Comparison of ENCODE assay signal across 12 cellular contexts in the genomic region with DNA sequence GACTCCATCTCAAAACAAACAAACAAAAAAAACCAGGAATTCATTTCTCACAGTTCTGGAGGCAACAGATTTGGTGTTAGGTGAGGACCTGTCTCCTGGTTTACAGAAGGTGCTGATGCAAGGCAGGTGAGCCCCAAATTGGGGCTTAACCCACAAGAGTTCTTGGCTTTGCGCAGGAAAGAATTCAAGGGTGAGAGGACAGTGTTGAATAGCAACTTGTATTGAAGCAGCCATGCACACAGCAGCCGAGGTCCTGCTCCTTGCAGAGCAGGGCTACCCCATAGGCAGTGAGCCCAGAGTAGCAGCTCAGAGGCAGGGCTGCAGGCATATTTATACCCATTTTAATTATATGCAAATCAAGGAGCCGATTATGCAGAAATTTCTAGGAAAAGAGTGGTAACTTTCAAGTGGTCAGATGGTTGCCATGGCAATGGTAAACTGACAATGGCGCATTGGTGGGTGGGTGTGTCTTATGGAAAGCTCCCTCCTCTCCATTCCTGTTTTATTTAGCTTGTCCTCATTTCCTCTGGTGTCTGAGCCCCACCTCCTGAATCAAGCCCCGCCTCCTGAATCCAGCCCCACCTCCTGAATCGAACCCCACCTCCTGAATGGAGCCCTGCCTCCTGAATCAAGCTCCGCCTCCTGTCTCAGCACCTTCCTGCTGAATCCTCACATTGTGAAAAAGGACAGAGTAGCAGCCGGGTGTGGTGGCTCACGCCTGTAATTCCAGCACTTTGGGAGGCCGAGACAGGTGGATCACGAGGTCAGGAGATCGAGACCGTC. TPM values are rescaled to one million over a fixed set of nuclear protein-coding genes. Genes with fewer than 3 reads are reported as not detected.
DNase-seq lines count a peak whose midpoint lies in the region; ATAC-seq, FAIRE-seq and TF ChIP-seq lines count a peak whose summit lies in the region.
"Had no signal": no experiment of that assay in that cellular context is flagged by ENCODE, and none has a peak within 500 bp of the region (broad histone marks: within the 10 kb centered on the region; RNA-seq: fewer than 3 reads in every experiment).

No MANE protein-coding gene starts in this region.

- ATAC-seq in DND-41 (ENCODE audit: insufficient read depth, low read depth) (no peak), HG03342 (IDR thresholded peaks at IDR 0.05; ENCODE audit: unreplicated experiment) (no peak), GM21786 (IDR thresholded peaks at IDR 0.05; ENCODE audit: unreplicated experiment) (no peak), HG02840 (IDR thresholded peaks at IDR 0.05; ENCODE audit: low FRiP score, unreplicated experiment) (no peak)

- H3K79me2 ChIP-seq in DND-41 (ENCODE audit: insufficient read depth, low read length), result no peaks in the 10 kb centered on the region

- H3K4me3 ChIP-seq in DND-41 (ENCODE audit: low read depth in 1 of 2, low read length in 2 of 2) (no peak overlapping the region), H7 (ENCODE audit: insufficient read depth, low read depth, low read length) (no peak overlapping the region)

- FAIRE-seq in GM12892 (lab: Jason Lieb, UNC), result no peak
- FAIRE-seq: TTC549 had no signal

- no peak overlapping the region for H3K9ac ChIP-seq in DND-41 (ENCODE audit: low read depth, low read length)

- H3K36me3 ChIP-seq in DND-41 (ENCODE audit: insufficient read depth, low read length) (no peaks in the 10 kb centered on the region), H7 (replicated peaks; ENCODE audit: control insufficient read depth, insufficient read depth, low read length) (no peaks in the 10 kb centered on the region)

- H3K9me3 ChIP-seq in DND-41 (ENCODE audit: insufficient read depth, low read length, severe bottlenecking), result no peaks in the 10 kb centered on the region

- H3K4me1 ChIP-seq in DND-41 (ENCODE audit: insufficient read depth, low read length), result no peaks in the 10 kb centered on the region

- no peaks in the 10 kb centered on the region for H3K27me3 ChIP-seq in DND-41 (ENCODE audit: insufficient read depth, low read length, poor library complexity)
- H3K27me3 ChIP-seq in H7 (ENCODE audit: control insufficient read depth, insufficient read depth, low read length), result no peaks in the 10 kb centered on the region

- H4K20me1 ChIP-seq in DND-41 (ENCODE audit: insufficient read depth, low read length), result no peaks in the 10 kb centered on the region

- H3K27ac ChIP-seq in DND-41 (ENCODE audit: low read length), result no peak overlapping the region
- H3K27ac ChIP-seq: RWPE1 had no signal

- TF ChIP-seq POLR2A in GM12892 (IDR thresholded peaks at IDR 0.05; ENCODE audit: low read depth, low read length), result no peak

- TF ChIP-seq CTCF in DND-41 (IDR thresholded peaks at IDR 0.05; ENCODE audit: borderline replicate concordance, extremely low read depth, low read length, poor library complexity, severe bottlenecking), result no peak

- no peak overlapping the region for H3K4me2 ChIP-seq in DND-41 (ENCODE audit: insufficient read depth, low read length)

- DNase-seq in DND-41 (peak; percentile 28), H7 (peak; percentile 78), SW480 (ENCODE audit: low spot score) (peak; percentile 20), iris pigment epithelial cell (ENCODE audit: low read depth) (peak; percentile 33), GM12892 (ENCODE audit: insufficient read length) (no peak)
- DNase-seq: erythroblast, KG1 had no signal

- no peak overlapping the region for H2AFZ ChIP-seq in DND-41 (ENCODE audit: low read depth, low read length)

RNA-seq across cellular contexts. Expression of a gene that starts 34.5 kb away (rescaled TPM):
- total RNA-seq in H7 (2014; rRNA removed; shearing (Covaris generic)), result 10.1 and 11.3 TPM in 2 replicates
- polyA plus RNA-seq in GM12892 (2012; ENCODE audit: missing spikeins), result 3.1 TPM
